ENCODE assay signal across 1 cellular context in the genomic region with DNA sequence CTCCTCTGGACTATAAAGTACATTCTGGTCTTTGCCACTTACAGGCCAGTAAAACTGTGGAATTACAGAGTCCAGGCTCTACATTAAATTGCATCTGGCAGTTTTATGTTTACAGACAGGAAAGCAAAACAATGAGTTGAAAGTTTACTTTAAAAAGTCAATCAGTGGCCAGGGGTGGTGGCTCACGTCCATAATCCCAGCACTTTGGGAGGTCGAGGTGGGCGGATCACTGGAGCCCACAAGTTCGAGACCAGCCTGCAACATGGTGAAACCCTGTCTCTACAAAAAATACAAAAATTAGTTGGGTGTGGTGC.
TF ChIP-seq lines count a peak whose summit lies in the region.

No MANE protein-coding gene starts in this region.

TF ChIP-seq in HepG2, 621 proteins besides CTCF, POLR2A, EP300 and RAD21 (continued from another document):
- TF ChIP-seq, protein P1, sequence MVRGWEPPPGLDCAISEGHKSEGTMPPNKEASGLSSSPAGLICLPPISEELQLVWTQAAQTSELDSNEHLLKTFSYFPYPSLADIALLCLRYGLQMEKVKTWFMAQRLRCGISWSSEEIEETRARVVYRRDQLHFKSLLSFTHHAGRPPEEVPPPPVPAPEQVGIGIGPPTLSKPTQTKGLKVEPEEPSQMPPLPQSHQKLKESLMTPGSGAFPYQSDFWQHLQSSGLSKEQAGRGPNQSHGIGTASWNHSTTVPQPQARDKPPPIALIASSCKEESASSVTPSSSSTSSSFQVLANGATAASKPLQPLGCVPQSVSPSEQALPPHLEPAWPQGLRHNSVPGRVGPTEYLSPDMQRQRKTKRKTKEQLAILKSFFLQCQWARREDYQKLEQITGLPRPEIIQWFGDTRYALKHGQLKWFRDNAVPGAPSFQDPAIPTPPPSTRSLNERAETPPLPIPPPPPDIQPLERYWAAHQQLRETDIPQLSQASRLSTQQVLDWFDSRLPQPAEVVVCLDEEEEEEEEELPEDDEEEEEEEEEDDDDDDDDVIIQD (CRISPR knock-in tag; IDR thresholded peaks at IDR 0.05; ENCODE audit: low read depth), result peak; percentile 50; the same call in 1 of the 2 replicates
- TF ChIP-seq HMG20A (CRISPR knock-in tag; IDR thresholded peaks at IDR 0.05; ENCODE audit: borderline replicate concordance) (no peak), HNF4G (IDR thresholded peaks at IDR 0.05; ENCODE audit: borderline replicate concordance, low read depth, low read length) (no peak), HNF4G (CRISPR knock-in tag; IDR thresholded peaks at IDR 0.05; ENCODE audit: borderline replicate concordance, low read depth) (no peak), ZFP82 (CRISPR knock-in tag; IDR thresholded peaks at IDR 0.05; ENCODE audit: borderline replicate concordance) (0 out of 2 replicates have a peak, but pooled peaks have one; percentile 28), SOX6 (IDR thresholded peaks at IDR 0.05) (no peak), SOX6 (CRISPR knock-in tag; IDR thresholded peaks at IDR 0.05) (peak; percentile 19; the same call in 1 of the 2 replicates)
TF ChIP-seq in HepG2: peak in this region for 4.
